18 cellular contexts compared by ENCODE assay signal in the genomic region with DNA sequence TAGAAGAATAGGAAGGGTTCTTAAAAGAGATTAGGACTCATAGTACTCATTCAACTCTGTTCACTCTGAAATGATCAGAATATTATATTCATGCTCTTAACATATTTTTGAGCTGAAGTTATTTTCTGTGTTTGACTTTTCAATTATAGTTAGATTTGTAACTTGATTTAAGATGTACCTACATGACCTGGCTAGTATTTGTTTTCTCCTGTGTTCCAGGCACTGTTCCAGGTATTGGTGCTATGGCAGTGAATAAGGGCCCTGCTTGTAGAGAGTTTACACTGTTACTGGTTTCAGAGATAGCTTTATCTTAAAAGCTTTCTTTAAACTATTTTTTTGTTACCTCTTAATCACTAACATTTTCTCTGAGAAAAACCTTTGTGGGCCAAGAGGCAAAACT. TPM values are rescaled to one million over a fixed set of nuclear protein-coding genes. Genes with fewer than 3 reads are reported as not detected.
DNase-seq lines count a peak whose midpoint lies in the region; ATAC-seq and TF ChIP-seq lines count a peak whose summit lies in the region.
"Had no signal": no experiment of that assay in that cellular context is flagged by ENCODE, and none has a peak within 500 bp of the region (broad histone marks: within the 10 kb centered on the region; RNA-seq: fewer than 3 reads in every experiment).

No MANE protein-coding gene starts in this region.

- BruUV-seq in PC-3 (replicated peaks; lab: Mats Ljungman, UMichigan), result no TSS peak

- POLR2A ChIA-PET in PC-3 (lab: Charles Lee; ENCODE audit: unreplicated experiment), result no interaction called here

- H3K4me3 ChIP-seq in PC-3 (ENCODE audit: low read length) (no peak overlapping the region), left lung (no peak overlapping the region), testis (no peak overlapping the region)
- H3K4me3 ChIP-seq: SK-N-MC had no signal

- H3K4me1 ChIP-seq in PC-3 (ENCODE audit: insufficient read depth, low read length) (no peaks in the 10 kb centered on the region), left lung (no peaks in the 10 kb centered on the region), testis (no peaks in the 10 kb centered on the region)

- no peaks in the 10 kb centered on the region for H3F3A ChIP-seq in PC-3 (ENCODE audit: low read length, unreplicated experiment)

- no peak overlapping the region for H2AFZ ChIP-seq in PC-3 (ENCODE audit: low read length)

- TF ChIP-seq CTCF in PC-3 (conservative IDR thresholded peaks at IDR 0.05; ENCODE audit: low read depth, low read length) (no peak), left lung (IDR thresholded peaks at IDR 0.05) (no peak), testis (IDR thresholded peaks at IDR 0.05) (no peak)

- no peaks in the 10 kb centered on the region for H3K9me3 ChIP-seq in PC-3 (ENCODE audit: low read length)
- H3K9me3 ChIP-seq in left lung, result peaks cover 0 to 2% of the 10 kb centered on the region in 2 donors
- no peaks in the 10 kb centered on the region for H3K9me3 ChIP-seq in testis

- no peaks in the 10 kb centered on the region for H3K9me2 ChIP-seq in PC-3 (replicated peaks; ENCODE audit: low read length)

- ATAC-seq in PC-3 (peak; percentile 66), left lung (peak; percentile 94), HG02678 (IDR thresholded peaks at IDR 0.05; ENCODE audit: unreplicated experiment) (no peak)

- H3K79me2 ChIP-seq in PC-3 (ENCODE audit: low read length), result no peaks in the 10 kb centered on the region

- no peak overlapping the region for H3K27ac ChIP-seq in PC-3 (ENCODE audit: low read length)
- no peak overlapping the region for H3K27ac ChIP-seq in left lung
- no peak overlapping the region for H3K27ac ChIP-seq in testis
- H3K27ac ChIP-seq: SK-N-MC had no signal

- no peak overlapping the region for H3K4me2 ChIP-seq in PC-3 (ENCODE audit: low read length)

- CTCF ChIA-PET in PC-3 (lab: Charles Lee), result interaction anchor here (0.5 kb wide), 1 partner anchor 11 kb away, joined by 3 read pairs; no protein-coding TSS in a partner anchor

- H3K36me3 ChIP-seq in PC-3 (ENCODE audit: low read depth, low read length), result peaks cover 10% of the 10 kb centered on the region; the same call in 1 of the 2 replicates
- H3K36me3 ChIP-seq in left lung, result peaks cover 0 to 79% of the 10 kb centered on the region in 2 donors
- no peaks in the 10 kb centered on the region for H3K36me3 ChIP-seq in testis (ENCODE audit: low read depth, missing control alignments)

- TF ChIP-seq POLR2A in testis (IDR thresholded peaks at IDR 0.05), result no peak

- no peak overlapping the region for H3K9ac ChIP-seq in PC-3 (ENCODE audit: low read length)

- in situ Hi-C loops in G401 (cut with HindIII; ENCODE audit: low sequenced_read_pairs), result no loop called here

- DNase-seq in NCI-H2029 (lab: John Stamatoyannopoulos, UW) (peak; percentile 19), PC-3 (no peak), left lung (peak in 1 of 2 donors; percentile 43), testis (peak; percentile 32), G401 (ENCODE audit: low spot score) (no peak), kidney tubule cell (ENCODE audit: low spot score) (no peak)
- DNase-seq: ACHN, C1 segment of cervical spinal cord, DMS79 treated with DMSO at 0.1 percent for 48 hours, H9, NCI-H1694 treated with DMSO at 0.1 percent for 48 hours, NCI-H446 treated with DMSO at 0.1 percent for 48 hours, NCI-H69, OCI-M1, SHP77 had no signal

- intact Hi-C loops in PC-3 (cut with micrococcal nuclease) (no loop called here), left lung (cut with DNase I) (no loop called here), testis (cut with DNase I; ENCODE audit: low total_unique reads) (no loop called here)

- no peaks in the 10 kb centered on the region for H4K20me1 ChIP-seq in PC-3 (ENCODE audit: low read length)

- H3K27me3 ChIP-seq in PC-3 (ENCODE audit: low read length) (no peaks in the 10 kb centered on the region), left lung (no peaks in the 10 kb centered on the region), testis (no peaks in the 10 kb centered on the region)

RNA-seq across cellular contexts. Expression of a gene that starts 19.1 kb away (rescaled TPM):
- total RNA-seq in PC-3 (2014; rRNA removed) (not detected in 2 replicates), left lung (under 1 TPM; 0.13 to 0.61 TPM), testis (under 1 TPM; 0.08 to 0.37 TPM)
- 0.28 TPM for polyA plus RNA-seq in testis (ENCODE audit: insufficient read depth, low read depth, low replicate concordance)
- total RNA-seq in G401 (2014; rRNA removed; shearing (Covaris generic)), result 0.80 TPM in 1 of 2 replicates, not detected in the other
- total RNA-seq: H9, RPMI7951 had no signal

Comparison
In these comparisons a context has a peak if more than half of its experiments do, and no peak if none do; other contexts are left out.
1. DNase-seq: peak in NCI-H2029 (single experiment) and testis (single experiment); none in PC-3 (single experiment), G401 (single experiment) and kidney tubule cell (single experiment).